ENCODE assay signal across 1 cellular context in the genomic region with DNA sequence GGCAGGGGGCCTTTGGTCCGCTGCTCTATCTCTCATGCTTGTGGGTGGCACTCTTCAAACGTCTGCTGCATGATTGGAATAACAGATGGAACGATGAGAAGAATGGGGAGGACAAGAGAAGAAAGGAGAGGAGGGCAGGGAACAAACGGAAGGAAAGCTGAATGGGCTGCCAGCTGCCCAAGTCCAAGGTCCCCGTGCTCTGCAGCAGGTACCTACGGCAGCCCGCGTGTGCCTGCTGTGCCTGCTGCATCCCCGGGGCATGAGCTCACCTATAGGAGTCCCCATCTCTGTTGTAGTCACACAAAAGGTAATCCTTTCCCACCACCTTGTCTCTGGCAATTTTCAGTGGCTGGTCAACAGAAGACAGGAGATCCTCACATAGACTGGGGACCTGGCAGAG.
TF ChIP-seq lines count a peak whose summit lies in the region.

No MANE protein-coding gene starts in this region.

TF ChIP-seq in GM23338, 12 proteins besides CTCF, POLR2A, EP300 and RAD21 (continued from another document):
- TF ChIP-seq ETS1 (IDR thresholded peaks at IDR 0.05): no peak
- TF ChIP-seq ZNF462 (CRISPR knock-in tag; IDR thresholded peaks at IDR 0.05): no peak
- TF ChIP-seq ZNF114 (CRISPR knock-in tag; IDR thresholded peaks at IDR 0.05): no peak
- no peak for TF ChIP-seq JUNB (IDR thresholded peaks at IDR 0.05; ENCODE audit: unreplicated experiment)
- no peak for TF ChIP-seq POLR2AphosphoS5 (IDR thresholded peaks at IDR 0.05; ENCODE audit: low read depth)
- no peak for TF ChIP-seq STAT1 (IDR thresholded peaks at IDR 0.05; ENCODE audit: unreplicated experiment)
